1 cellular context compared by ENCODE assay signal in genomic region chr2:26757873-26758789, GRCh38.
TF ChIP-seq lines count a peak whose summit lies in the region.

No MANE protein-coding gene starts in this region.

TF ChIP-seq in HepG2, 621 proteins besides CTCF, POLR2A, EP300 and RAD21 (continued from another document and continues in another):
- TF ChIP-seq, protein P1, sequence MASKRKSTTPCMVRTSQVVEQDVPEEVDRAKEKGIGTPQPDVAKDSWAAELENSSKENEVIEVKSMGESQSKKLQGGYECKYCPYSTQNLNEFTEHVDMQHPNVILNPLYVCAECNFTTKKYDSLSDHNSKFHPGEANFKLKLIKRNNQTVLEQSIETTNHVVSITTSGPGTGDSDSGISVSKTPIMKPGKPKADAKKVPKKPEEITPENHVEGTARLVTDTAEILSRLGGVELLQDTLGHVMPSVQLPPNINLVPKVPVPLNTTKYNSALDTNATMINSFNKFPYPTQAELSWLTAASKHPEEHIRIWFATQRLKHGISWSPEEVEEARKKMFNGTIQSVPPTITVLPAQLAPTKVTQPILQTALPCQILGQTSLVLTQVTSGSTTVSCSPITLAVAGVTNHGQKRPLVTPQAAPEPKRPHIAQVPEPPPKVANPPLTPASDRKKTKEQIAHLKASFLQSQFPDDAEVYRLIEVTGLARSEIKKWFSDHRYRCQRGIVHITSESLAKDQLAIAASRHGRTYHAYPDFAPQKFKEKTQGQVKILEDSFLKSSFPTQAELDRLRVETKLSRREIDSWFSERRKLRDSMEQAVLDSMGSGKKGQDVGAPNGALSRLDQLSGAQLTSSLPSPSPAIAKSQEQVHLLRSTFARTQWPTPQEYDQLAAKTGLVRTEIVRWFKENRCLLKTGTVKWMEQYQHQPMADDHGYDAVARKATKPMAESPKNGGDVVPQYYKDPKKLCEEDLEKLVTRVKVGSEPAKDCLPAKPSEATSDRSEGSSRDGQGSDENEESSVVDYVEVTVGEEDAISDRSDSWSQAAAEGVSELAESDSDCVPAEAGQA (IDR thresholded peaks at IDR 0.05; ENCODE audit: low read depth) = no peak
- TF ChIP-seq, protein P1 (CRISPR knock-in tag; IDR thresholded peaks at IDR 0.05; ENCODE audit: borderline replicate concordance) = no peak
- peak; percentile 68 for TF ChIP-seq ETV5 (CRISPR knock-in tag; IDR thresholded peaks at IDR 0.05; ENCODE audit: borderline replicate concordance)
- TF ChIP-seq ZFY (CRISPR knock-in tag; IDR thresholded peaks at IDR 0.05) = no peak
- peak; percentile 41; the same call in 1 of the 2 replicates for TF ChIP-seq SALL1 (CRISPR knock-in tag; IDR thresholded peaks at IDR 0.05)
- TF ChIP-seq EEA1 (CRISPR knock-in tag; IDR thresholded peaks at IDR 0.05; ENCODE audit: borderline replicate concordance) = no peak
- TF ChIP-seq ZNF598 (CRISPR knock-in tag; IDR thresholded peaks at IDR 0.05; ENCODE audit: borderline replicate concordance) = no peak
- TF ChIP-seq ZFP41 (CRISPR knock-in tag; IDR thresholded peaks at IDR 0.05; ENCODE audit: borderline replicate concordance) = no peak
- TF ChIP-seq ZNF782 (CRISPR knock-in tag; IDR thresholded peaks at IDR 0.05; ENCODE audit: borderline replicate concordance) = no peak
- TF ChIP-seq, protein P2, sequence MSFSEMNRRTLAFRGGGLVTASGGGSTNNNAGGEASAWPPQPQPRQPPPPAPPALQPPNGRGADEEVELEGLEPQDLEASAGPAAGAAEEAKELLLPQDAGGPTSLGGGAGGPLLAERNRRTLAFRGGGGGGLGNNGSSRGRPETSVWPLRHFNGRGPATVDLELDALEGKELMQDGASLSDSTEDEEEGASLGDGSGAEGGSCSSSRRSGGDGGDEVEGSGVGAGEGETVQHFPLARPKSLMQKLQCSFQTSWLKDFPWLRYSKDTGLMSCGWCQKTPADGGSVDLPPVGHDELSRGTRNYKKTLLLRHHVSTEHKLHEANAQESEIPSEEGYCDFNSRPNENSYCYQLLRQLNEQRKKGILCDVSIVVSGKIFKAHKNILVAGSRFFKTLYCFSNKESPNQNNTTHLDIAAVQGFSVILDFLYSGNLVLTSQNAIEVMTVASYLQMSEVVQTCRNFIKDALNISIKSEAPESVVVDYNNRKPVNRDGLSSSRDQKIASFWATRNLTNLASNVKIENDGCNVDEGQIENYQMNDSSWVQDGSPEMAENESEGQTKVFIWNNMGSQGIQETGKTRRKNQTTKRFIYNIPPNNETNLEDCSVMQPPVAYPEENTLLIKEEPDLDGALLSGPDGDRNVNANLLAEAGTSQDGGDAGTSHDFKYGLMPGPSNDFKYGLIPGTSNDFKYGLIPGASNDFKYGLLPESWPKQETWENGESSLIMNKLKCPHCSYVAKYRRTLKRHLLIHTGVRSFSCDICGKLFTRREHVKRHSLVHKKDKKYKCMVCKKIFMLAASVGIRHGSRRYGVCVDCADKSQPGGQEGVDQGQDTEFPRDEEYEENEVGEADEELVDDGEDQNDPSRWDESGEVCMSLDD (CRISPR knock-in tag; IDR thresholded peaks at IDR 0.05; ENCODE audit: borderline replicate concordance) = no peak
- TF ChIP-seq JUNB (CRISPR knock-in tag; IDR thresholded peaks at IDR 0.05; ENCODE audit: borderline replicate concordance) = peak; percentile 31; the same call in 1 of the 2 replicates
- no peak for TF ChIP-seq PBX3 (CRISPR knock-in tag; IDR thresholded peaks at IDR 0.05; ENCODE audit: borderline replicate concordance)
- no peak for TF ChIP-seq ZSCAN12 (CRISPR knock-in tag; IDR thresholded peaks at IDR 0.05)
- no peak for TF ChIP-seq ZNF274 (CRISPR knock-in tag; IDR thresholded peaks at IDR 0.05)
- TF ChIP-seq MXD4 (CRISPR knock-in tag; IDR thresholded peaks at IDR 0.05) = no peak
- no peak for TF ChIP-seq ZSCAN5A (CRISPR knock-in tag; IDR thresholded peaks at IDR 0.05; ENCODE audit: borderline replicate concordance)
- no peak for TF ChIP-seq KMT2B (CRISPR knock-in tag; IDR thresholded peaks at IDR 0.05)
- TF ChIP-seq HNF4G (IDR thresholded peaks at IDR 0.05; ENCODE audit: borderline replicate concordance, low read depth, low read length) = peak; percentile 36; the same call in 1 of the 2 replicates
- TF ChIP-seq HNF4G (CRISPR knock-in tag; IDR thresholded peaks at IDR 0.05; ENCODE audit: borderline replicate concordance, low read depth) = no peak
- TF ChIP-seq, protein P3, sequence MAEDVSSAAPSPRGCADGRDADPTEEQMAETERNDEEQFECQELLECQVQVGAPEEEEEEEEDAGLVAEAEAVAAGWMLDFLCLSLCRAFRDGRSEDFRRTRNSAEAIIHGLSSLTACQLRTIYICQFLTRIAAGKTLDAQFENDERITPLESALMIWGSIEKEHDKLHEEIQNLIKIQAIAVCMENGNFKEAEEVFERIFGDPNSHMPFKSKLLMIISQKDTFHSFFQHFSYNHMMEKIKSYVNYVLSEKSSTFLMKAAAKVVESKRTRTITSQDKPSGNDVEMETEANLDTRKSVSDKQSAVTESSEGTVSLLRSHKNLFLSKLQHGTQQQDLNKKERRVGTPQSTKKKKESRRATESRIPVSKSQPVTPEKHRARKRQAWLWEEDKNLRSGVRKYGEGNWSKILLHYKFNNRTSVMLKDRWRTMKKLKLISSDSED (CRISPR knock-in tag; IDR thresholded peaks at IDR 0.05) = no peak
- TF ChIP-seq MED1 (CRISPR knock-in tag; IDR thresholded peaks at IDR 0.05) = peak; percentile 72
- TF ChIP-seq, protein P4, sequence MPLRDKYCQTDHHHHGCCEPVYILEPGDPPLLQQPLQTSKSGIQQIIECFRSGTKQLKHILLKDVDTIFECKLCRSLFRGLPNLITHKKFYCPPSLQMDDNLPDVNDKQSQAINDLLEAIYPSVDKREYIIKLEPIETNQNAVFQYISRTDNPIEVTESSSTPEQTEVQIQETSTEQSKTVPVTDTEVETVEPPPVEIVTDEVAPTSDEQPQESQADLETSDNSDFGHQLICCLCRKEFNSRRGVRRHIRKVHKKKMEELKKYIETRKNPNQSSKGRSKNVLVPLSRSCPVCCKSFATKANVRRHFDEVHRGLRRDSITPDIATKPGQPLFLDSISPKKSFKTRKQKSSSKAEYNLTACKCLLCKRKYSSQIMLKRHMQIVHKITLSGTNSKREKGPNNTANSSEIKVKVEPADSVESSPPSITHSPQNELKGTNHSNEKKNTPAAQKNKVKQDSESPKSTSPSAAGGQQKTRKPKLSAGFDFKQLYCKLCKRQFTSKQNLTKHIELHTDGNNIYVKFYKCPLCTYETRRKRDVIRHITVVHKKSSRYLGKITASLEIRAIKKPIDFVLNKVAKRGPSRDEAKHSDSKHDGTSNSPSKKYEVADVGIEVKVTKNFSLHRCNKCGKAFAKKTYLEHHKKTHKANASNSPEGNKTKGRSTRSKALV (CRISPR knock-in tag; IDR thresholded peaks at IDR 0.05) = 0 out of 2 replicates have a peak, but pooled peaks have one; percentile 12
- no peak for TF ChIP-seq ELF1 (CRISPR knock-in tag; IDR thresholded peaks at IDR 0.05)
- TF ChIP-seq, protein P5, sequence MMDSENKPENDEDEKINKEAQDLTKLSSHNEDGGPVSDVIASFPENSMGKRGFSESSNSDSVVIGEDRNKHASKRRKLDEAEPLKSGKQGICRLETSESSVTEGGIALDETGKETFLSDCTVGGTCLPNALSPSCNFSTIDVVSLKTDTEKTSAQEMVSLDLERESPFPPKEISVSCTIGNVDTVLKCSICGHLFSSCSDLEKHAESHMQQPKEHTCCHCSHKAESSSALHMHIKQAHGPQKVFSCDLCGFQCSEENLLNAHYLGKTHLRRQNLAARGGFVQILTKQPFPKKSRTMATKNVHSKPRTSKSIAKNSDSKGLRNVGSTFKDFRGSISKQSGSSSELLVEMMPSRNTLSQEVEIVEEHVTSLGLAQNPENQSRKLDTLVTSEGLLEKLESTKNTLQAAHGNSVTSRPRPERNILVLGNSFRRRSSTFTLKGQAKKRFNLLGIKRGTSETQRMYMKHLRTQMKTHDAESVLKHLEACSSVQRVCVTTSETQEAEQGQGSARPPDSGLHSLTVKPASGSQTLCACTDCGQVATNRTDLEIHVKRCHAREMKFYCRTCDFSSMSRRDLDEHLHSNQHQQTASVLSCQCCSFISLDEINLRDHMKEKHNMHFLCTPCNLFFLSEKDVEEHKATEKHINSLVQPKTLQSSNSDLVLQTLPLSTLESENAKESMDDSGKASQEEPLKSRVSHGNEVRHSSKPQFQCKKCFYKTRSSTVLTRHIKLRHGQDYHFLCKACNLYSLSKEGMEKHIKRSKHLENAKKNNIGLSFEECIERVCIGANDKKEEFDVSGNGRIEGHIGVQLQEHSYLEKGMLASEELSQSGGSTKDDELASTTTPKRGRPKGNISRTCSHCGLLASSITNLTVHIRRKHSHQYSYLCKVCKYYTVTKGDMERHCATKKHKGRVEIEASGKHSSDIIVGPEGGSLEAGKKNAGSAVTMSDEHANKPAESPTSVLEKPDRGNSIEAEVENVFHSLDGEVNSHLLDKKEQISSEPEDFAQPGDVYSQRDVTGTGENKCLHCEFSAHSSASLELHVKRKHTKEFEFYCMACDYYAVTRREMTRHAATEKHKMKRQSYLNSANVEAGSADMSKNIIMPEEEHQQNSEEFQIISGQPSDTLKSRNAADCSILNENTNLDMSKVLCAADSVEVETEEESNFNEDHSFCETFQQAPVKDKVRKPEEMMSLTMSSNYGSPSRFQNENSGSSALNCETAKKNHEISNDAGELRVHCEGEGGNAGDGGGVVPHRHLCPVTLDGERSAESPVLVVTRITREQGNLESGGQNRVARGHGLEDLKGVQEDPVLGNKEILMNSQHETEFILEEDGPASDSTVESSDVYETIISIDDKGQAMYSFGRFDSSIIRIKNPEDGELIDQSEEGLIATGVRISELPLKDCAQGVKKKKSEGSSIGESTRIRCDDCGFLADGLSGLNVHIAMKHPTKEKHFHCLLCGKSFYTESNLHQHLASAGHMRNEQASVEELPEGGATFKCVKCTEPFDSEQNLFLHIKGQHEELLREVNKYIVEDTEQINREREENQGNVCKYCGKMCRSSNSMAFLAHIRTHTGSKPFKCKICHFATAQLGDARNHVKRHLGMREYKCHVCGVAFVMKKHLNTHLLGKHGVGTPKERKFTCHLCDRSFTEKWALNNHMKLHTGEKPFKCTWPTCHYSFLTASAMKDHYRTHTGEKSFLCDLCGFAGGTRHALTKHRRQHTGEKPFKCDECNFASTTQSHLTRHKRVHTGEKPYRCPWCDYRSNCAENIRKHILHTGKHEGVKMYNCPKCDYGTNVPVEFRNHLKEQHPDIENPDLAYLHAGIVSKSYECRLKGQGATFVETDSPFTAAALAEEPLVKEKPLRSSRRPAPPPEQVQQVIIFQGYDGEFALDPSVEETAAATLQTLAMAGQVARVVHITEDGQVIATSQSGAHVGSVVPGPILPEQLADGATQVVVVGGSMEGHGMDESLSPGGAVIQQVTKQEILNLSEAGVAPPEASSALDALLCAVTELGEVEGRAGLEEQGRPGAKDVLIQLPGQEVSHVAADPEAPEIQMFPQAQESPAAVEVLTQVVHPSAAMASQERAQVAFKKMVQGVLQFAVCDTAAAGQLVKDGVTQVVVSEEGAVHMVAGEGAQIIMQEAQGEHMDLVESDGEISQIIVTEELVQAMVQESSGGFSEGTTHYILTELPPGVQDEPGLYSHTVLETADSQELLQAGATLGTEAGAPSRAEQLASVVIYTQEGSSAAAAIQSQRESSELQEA (CRISPR knock-in tag; IDR thresholded peaks at IDR 0.05; ENCODE audit: not compliant biosample characterization) = no peak
- TF ChIP-seq ZNF329 (CRISPR knock-in tag; IDR thresholded peaks at IDR 0.05; ENCODE audit: low read depth) = no peak
- no peak for TF ChIP-seq SALL2 (CRISPR knock-in tag; IDR thresholded peaks at IDR 0.05)
- no peak for TF ChIP-seq ARNT (IDR thresholded peaks at IDR 0.05)
